In the genomic region with DNA sequence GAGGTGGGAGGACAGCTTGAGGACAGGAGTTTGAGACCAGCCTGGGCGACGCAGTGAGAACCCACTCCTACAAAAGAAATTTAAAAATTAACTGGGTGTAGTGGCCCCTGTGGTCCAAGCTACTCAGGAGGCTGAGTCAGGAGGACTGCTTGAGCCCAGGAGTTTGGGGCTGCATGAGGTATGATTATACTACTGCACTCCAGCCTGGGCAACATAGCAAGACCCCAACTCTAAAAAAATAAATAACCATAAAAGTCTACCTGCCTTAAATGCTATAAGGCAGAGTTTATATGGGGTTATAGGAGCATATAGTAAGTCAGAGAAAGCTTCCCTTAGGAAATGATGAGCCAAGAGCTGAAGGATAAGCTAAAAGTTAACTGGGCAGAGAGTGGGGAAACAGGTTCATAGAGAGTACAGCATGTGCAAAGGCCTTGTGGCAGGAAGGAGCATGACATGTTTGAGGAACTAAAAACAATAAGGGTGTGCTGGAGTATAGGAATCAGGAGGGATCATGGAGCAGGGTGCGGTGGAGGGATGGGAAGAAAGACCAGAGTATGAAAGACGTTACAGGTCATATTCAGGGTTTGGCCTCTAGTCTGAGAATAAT, we compare ENCODE assay signal across 2 cellular contexts.
TF ChIP-seq lines count a peak whose summit lies in the region.

No MANE protein-coding gene starts in this region.

TF ChIP-seq in IMR-90, 13 proteins besides CTCF, POLR2A, EP300 and RAD21 (continued from another document):
- TF ChIP-seq, protein P1, sequence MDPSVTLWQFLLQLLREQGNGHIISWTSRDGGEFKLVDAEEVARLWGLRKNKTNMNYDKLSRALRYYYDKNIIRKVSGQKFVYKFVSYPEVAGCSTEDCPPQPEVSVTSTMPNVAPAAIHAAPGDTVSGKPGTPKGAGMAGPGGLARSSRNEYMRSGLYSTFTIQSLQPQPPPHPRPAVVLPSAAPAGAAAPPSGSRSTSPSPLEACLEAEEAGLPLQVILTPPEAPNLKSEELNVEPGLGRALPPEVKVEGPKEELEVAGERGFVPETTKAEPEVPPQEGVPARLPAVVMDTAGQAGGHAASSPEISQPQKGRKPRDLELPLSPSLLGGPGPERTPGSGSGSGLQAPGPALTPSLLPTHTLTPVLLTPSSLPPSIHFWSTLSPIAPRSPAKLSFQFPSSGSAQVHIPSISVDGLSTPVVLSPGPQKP (IDR thresholded peaks at IDR 0.05; ENCODE audit: borderline replicate concordance, low read depth, low read length): no peak
- no peak for TF ChIP-seq CHD1 (IDR thresholded peaks at IDR 0.05; ENCODE audit: low read depth, low read length)
- TF ChIP-seq NFE2L2 (IDR thresholded peaks at IDR 0.05; ENCODE audit: low read depth, low read length): no peak
- no peak for TF ChIP-seq RFX5 (IDR thresholded peaks at IDR 0.05; ENCODE audit: low read depth, low read length)
- no peak for TF ChIP-seq USF2 (IDR thresholded peaks at IDR 0.05; ENCODE audit: low read depth, low read length)
- TF ChIP-seq MAFK (IDR thresholded peaks at IDR 0.05; ENCODE audit: low read depth, low read length): no peak
TF ChIP-seq in IMR-90: peak in this region for 0.

TF ChIP-seq in GM23338, 12 proteins besides CTCF, POLR2A, EP300 and RAD21 (continued from another document):
- TF ChIP-seq ZNF462 (CRISPR knock-in tag; IDR thresholded peaks at IDR 0.05): no peak
- no peak for TF ChIP-seq ZNF114 (CRISPR knock-in tag; IDR thresholded peaks at IDR 0.05)
- TF ChIP-seq, protein P2, sequence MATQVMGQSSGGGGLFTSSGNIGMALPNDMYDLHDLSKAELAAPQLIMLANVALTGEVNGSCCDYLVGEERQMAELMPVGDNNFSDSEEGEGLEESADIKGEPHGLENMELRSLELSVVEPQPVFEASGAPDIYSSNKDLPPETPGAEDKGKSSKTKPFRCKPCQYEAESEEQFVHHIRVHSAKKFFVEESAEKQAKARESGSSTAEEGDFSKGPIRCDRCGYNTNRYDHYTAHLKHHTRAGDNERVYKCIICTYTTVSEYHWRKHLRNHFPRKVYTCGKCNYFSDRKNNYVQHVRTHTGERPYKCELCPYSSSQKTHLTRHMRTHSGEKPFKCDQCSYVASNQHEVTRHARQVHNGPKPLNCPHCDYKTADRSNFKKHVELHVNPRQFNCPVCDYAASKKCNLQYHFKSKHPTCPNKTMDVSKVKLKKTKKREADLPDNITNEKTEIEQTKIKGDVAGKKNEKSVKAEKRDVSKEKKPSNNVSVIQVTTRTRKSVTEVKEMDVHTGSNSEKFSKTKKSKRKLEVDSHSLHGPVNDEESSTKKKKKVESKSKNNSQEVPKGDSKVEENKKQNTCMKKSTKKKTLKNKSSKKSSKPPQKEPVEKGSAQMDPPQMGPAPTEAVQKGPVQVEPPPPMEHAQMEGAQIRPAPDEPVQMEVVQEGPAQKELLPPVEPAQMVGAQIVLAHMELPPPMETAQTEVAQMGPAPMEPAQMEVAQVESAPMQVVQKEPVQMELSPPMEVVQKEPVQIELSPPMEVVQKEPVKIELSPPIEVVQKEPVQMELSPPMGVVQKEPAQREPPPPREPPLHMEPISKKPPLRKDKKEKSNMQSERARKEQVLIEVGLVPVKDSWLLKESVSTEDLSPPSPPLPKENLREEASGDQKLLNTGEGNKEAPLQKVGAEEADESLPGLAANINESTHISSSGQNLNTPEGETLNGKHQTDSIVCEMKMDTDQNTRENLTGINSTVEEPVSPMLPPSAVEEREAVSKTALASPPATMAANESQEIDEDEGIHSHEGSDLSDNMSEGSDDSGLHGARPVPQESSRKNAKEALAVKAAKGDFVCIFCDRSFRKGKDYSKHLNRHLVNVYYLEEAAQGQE (IDR thresholded peaks at IDR 0.05; ENCODE audit: unreplicated experiment): no peak
- TF ChIP-seq CREB1 (CRISPR knock-in tag; IDR thresholded peaks at IDR 0.05; ENCODE audit: low read depth): no peak
- TF ChIP-seq JUNB (IDR thresholded peaks at IDR 0.05; ENCODE audit: unreplicated experiment): no peak
- no peak for TF ChIP-seq ETS1 (IDR thresholded peaks at IDR 0.05)
